In genomic region chr9:116349684-116350083, GRCh38 we compare ENCODE assay signal across 8 cellular contexts.
"Had no signal": no experiment of that assay in that cellular context is flagged by ENCODE, and none has a peak within 500 bp of the region (broad histone marks: within the 10 kb centered on the region; RNA-seq: fewer than 3 reads in every experiment).

No MANE protein-coding gene starts in this region.

- H3K27ac ChIP-seq: HL-60 had no signal

- DNase-seq: H9, HCEC 1CT, KBM-7 had no signal

- FAIRE-seq: H1, H54, HepG2 had no signal

- H2AFZ ChIP-seq: GM23338 had no signal

- H3K4me3 ChIP-seq: GM23338 had no signal

- H3K4me2 ChIP-seq: GM23338 had no signal
